Comparison of ENCODE assay signal across 19 cellular contexts in genomic region chr2:101509498-101510274, GRCh38. TPM values are rescaled to one million over a fixed set of nuclear protein-coding genes. Genes with fewer than 3 reads are reported as not detected.
DNase-seq lines count a peak whose midpoint lies in the region; TF ChIP-seq lines count a peak whose summit lies in the region.
"Had no signal": no experiment of that assay in that cellular context is flagged by ENCODE, and none has a peak within 500 bp of the region (broad histone marks: within the 10 kb centered on the region; RNA-seq: fewer than 3 reads in every experiment).

No MANE protein-coding gene starts in this region.

- DNase-seq in CD1c-positive myeloid dendritic cell (ENCODE audit: extremely low spot score) (peak; percentile 76), NOMO-1 treated with DMSO at 0.1 percent for 48 hours (lab: John Stamatoyannopoulos, UW; ENCODE audit: unreplicated experiment) (peak; percentile 85), fibroblast of lung (ENCODE audit: low read depth in 2 of 2) (peak; percentile 23 to 38), renal cortical epithelial cell (ENCODE audit: low read depth) (peak; percentile 27), kidney tubule cell (ENCODE audit: low spot score) (no peak), dedifferentiated amniotic fluid mesenchymal stem cell (ENCODE audit: extremely low spot score) (no peak), inferior parietal cortex (ENCODE audit: extremely low spot score) (no peak), DMS79 (lab: John Stamatoyannopoulos, UW) (no peak)
- DNase-seq: activated CD4-positive, alpha-beta T cell treated with anti-CD3 and anti-CD28 coated beads, Interleukin-2, amount 50 U/mL, for 1 hour; activated T-cell treated with anti-CD3 and anti-CD28 coated beads, Interleukin-2, amount 50 U/mL, for 4 hours; Calu3; effector memory CD8-positive, alpha-beta T cell; NCI-H1436; NCI-H345; nucleus accumbens; small intestine had no signal

- no peaks in the 10 kb centered on the region for H3K36me3 ChIP-seq in fibroblast of lung (ENCODE audit: control insufficient read depth, insufficient read depth, low read length)

- H2AFZ ChIP-seq in fibroblast of lung (ENCODE audit: low read length): peak overlapping the region; percentile 4

- H3K79me2 ChIP-seq in fibroblast of lung (ENCODE audit: control insufficient read depth, insufficient read depth, low read length): no peaks in the 10 kb centered on the region

- H3K4me3 ChIP-seq in fibroblast of lung (replicated peaks in 1 of 4; ENCODE audit: control extremely low read depth in 1 of 4, insufficient read depth in 1 of 4, low read depth in 3 of 4, low read length in 4 of 4): no peak overlapping the region
- H3K4me3 ChIP-seq: SK-N-MC had no signal

- H3K9ac ChIP-seq in fibroblast of lung (ENCODE audit: insufficient read depth, low read length): no peak overlapping the region

- no peaks in the 10 kb centered on the region for H3K4me1 ChIP-seq in fibroblast of lung (ENCODE audit: control insufficient read depth, extremely low read depth, insufficient read depth, low read length)

- H3K4me2 ChIP-seq in fibroblast of lung (ENCODE audit: extremely low read depth, insufficient read depth, low read length): no peak overlapping the region

- no peaks in the 10 kb centered on the region for H3K9me3 ChIP-seq in fibroblast of lung (ENCODE audit: control insufficient read depth, insufficient read depth, low read depth, low read length)

- no peaks in the 10 kb centered on the region for H3K27me3 ChIP-seq in fibroblast of lung (ENCODE audit: control insufficient read depth, insufficient read depth, low read length)

- H4K20me1 ChIP-seq in fibroblast of lung (ENCODE audit: control insufficient read depth, extremely low read depth, insufficient read depth, low read length): no peaks in the 10 kb centered on the region

- no peak overlapping the region for H3K27ac ChIP-seq in fibroblast of lung (ENCODE audit: insufficient read depth, low read length)

- TF ChIP-seq CTCF in fibroblast of lung (conservative IDR thresholded peaks at IDR 0.05 in 1 of 2, IDR thresholded peaks at IDR 0.05 in 1 of 2; ENCODE audit: low read depth in 1 of 2, low read length in 2 of 2): no peak

RNA-seq across cellular contexts. Expression of gene RFX8, which starts 34.8 kb away (rescaled TPM):
- 2.6 and 12.4 TPM in 2 replicates for total RNA-seq in fibroblast of lung
- polyA plus RNA-seq in fibroblast of lung: 4.3 and 10.4 TPM in 2 replicates
- 2.1 and 6.5 TPM in 2 replicates for polyA plus RNA-seq in fibroblast of lung (2012)
- polyA minus RNA-seq in fibroblast of lung (ENCODE audit: low replicate concordance): 1.1 and 2.4 TPM in 2 replicates
- not detected in 2 replicates for total RNA-seq in renal cortical epithelial cell
- total RNA-seq: activated T-cell treated with anti-CD3 and anti-CD28 coated beads, Interleukin-2, amount 50 U/mL, for 4 hours; Calu3; G401 had no signal
- polyA plus RNA-seq: IgD-negative memory B cell had no signal

Comparison
In these comparisons a context has a peak if more than half of its experiments do, and no peak if none do; other contexts are left out.
1. DNase-seq: peak in CD1c-positive myeloid dendritic cell (single experiment), NOMO-1 treated with DMSO at 0.1 percent for 48 hours (single experiment), fibroblast of lung (2 of 2) and renal cortical epithelial cell (single experiment); none in kidney tubule cell (single experiment), dedifferentiated amniotic fluid mesenchymal stem cell (single experiment), inferior parietal cortex (single experiment) and DMS79 (single experiment).